ENCODE assay signal across 25 cellular contexts in genomic region chr2:33655626-33656025, GRCh38. TPM values are rescaled to one million over a fixed set of nuclear protein-coding genes. Genes with fewer than 3 reads are reported as not detected.
DNase-seq lines count a peak whose midpoint lies in the region; ATAC-seq, FAIRE-seq and TF ChIP-seq lines count a peak whose summit lies in the region.
"Had no signal": no experiment of that assay in that cellular context is flagged by ENCODE, and none has a peak within 500 bp of the region (broad histone marks: within the 10 kb centered on the region; RNA-seq: fewer than 3 reads in every experiment).

No MANE protein-coding gene starts in this region.

- no peak for ATAC-seq in GM21529 (IDR thresholded peaks at IDR 0.05; ENCODE audit: unreplicated experiment)

- H4K91ac ChIP-seq in mesenchymal stem cell (ENCODE audit: low read length): no peak overlapping the region

- no peak overlapping the region for H2AFZ ChIP-seq in mesenchymal stem cell (ENCODE audit: low read depth, low read length)

- H3K27me3 ChIP-seq in kidney epithelial cell (ENCODE audit: control insufficient read depth, insufficient read depth, low read length) (no peaks in the 10 kb centered on the region), mesenchymal stem cell (ENCODE audit: control insufficient read depth in 1 of 2, insufficient read depth in 1 of 2, low read length in 2 of 2) (no peaks in the 10 kb centered on the region)
- H3K27me3 ChIP-seq: BE2C; BLaER1 treated with 17β-estradiol and CSF1 and Interleukin-3, amounts not matched to agents 10 nM and 100 nM had no signal

- no peaks in the 10 kb centered on the region for H3K9me3 ChIP-seq in mesenchymal stem cell (ENCODE audit: control insufficient read depth, low read length)
- H3K9me3 ChIP-seq: BE2C, HAP-1 had no signal

- no peaks in the 10 kb centered on the region for H3K79me1 ChIP-seq in mesenchymal stem cell (replicated peaks; ENCODE audit: low read length, poor library complexity, severe bottlenecking)

- no peak overlapping the region for H4K8ac ChIP-seq in mesenchymal stem cell (ENCODE audit: low read length)

- in situ Hi-C loops in ACHN (cut with HindIII; ENCODE audit: low pct_ligation_motif_present, low pct_unique_long_range_greater_than_20kb, low sequenced_read_pairs): no loop called here

- peak overlapping the region; percentile 85 for H2AK5ac ChIP-seq in mesenchymal stem cell (ENCODE audit: low read length, severe bottlenecking)

- 38% methylated on average over 1 of the region's 1 CpG for WGBS in mesenchymal stem cell

- no peak overlapping the region for H3K4me3 ChIP-seq in kidney epithelial cell (ENCODE audit: low read depth, low read length)
- H3K4me3 ChIP-seq in mesenchymal stem cell (ENCODE audit: insufficient read depth in 1 of 2, low read depth in 1 of 2, low read length in 2 of 2): no peak overlapping the region
- H3K4me3 ChIP-seq: BLaER1 treated with 17β-estradiol and CSF1 and Interleukin-3, amounts not matched to agents 10 nM and 100 nM; HAP-1 had no signal

- no peaks in the 10 kb centered on the region for H3K36me3 ChIP-seq in kidney epithelial cell (ENCODE audit: control insufficient read depth, insufficient read depth, low read length)
- no peaks in the 10 kb centered on the region for H3K36me3 ChIP-seq in mesenchymal stem cell (ENCODE audit: control insufficient read depth in 1 of 2, insufficient read depth in 2 of 2, low read depth in 1 of 2, low read length in 2 of 2)
- H3K36me3 ChIP-seq: BE2C; BLaER1 treated with 17β-estradiol and CSF1 and Interleukin-3, amounts not matched to agents 10 nM and 100 nM; HAP-1 had no signal

- H2BK120ac ChIP-seq in mesenchymal stem cell (ENCODE audit: low read depth, low read length): no peak overlapping the region

- no peak for TF ChIP-seq CTCF in kidney epithelial cell (IDR thresholded peaks at IDR 0.05; ENCODE audit: insufficient read depth, low read length, poor library complexity, severe bottlenecking)

- H2BK15ac ChIP-seq in mesenchymal stem cell (ENCODE audit: low read depth, poor library complexity, severe bottlenecking): no peak overlapping the region

- no peak overlapping the region for H3K23ac ChIP-seq in mesenchymal stem cell (ENCODE audit: low read length in 2 of 2)

- H3K9ac ChIP-seq in mesenchymal stem cell (ENCODE audit: low read length): no peak overlapping the region
- H3K9ac ChIP-seq: BLaER1 treated with 17β-estradiol and CSF1 and Interleukin-3, amounts not matched to agents 10 nM and 100 nM had no signal

- FAIRE-seq in RCC 7860 (lab: Jason Lieb, UNC): peak; percentile 74
- FAIRE-seq: A204.1, GM12891, GM18507, H54 had no signal

- no peak overlapping the region for H3K4ac ChIP-seq in mesenchymal stem cell (ENCODE audit: low read depth in 1 of 2, low read length in 2 of 2)

- no peak overlapping the region for H3K4me2 ChIP-seq in mesenchymal stem cell (ENCODE audit: low read length, poor library complexity, severe bottlenecking)
- H3K4me2 ChIP-seq: BLaER1 treated with 17β-estradiol and CSF1 and Interleukin-3, amounts not matched to agents 10 nM and 100 nM had no signal

- no peak overlapping the region for H2BK5ac ChIP-seq in mesenchymal stem cell (ENCODE audit: low read depth, low read length, poor library complexity, severe bottlenecking)

- H3K27ac ChIP-seq in mesenchymal stem cell (ENCODE audit: low read length, poor library complexity, severe bottlenecking): peak overlapping the region; percentile 73
- H3K27ac ChIP-seq: 22Rv1; BLaER1 treated with 17β-estradiol and CSF1 and Interleukin-3, amounts not matched to agents 10 nM and 100 nM had no signal

- peak; percentile 42 for DNase-seq in ACHN
- DNase-seq in RCC 7860 (ENCODE audit: low spot score): peak; percentile 58
- peak; percentile 5 for DNase-seq in kidney epithelial cell (ENCODE audit: low read depth)
- DNase-seq in mesenchymal stem cell: no peak
- no peak for DNase-seq in activated effector memory CD4-positive, alpha-beta T cell treated with anti-CD3 and anti-CD28 coated beads, Interleukin-2, amount 50 U/mL, for 16 hours
- DNase-seq in NCI-H2029 treated with DMSO at 0.1 percent for 48 hours (lab: John Stamatoyannopoulos, UW): no peak
- no peak for DNase-seq in NCI-H1417 (lab: John Stamatoyannopoulos, UW)
- DNase-seq: AML-193; BE2C; CD4-positive, alpha-beta T cell; CD8-positive, alpha-beta memory T cell; DMS153; DMS79; EL; GDM1; GOT3; HFFc6 had no signal

- H3K4me1 ChIP-seq in mesenchymal stem cell (ENCODE audit: control insufficient read depth, insufficient read depth, low read depth, low read length): peaks cover 3% of the 10 kb centered on the region
- H3K4me1 ChIP-seq: BE2C, HAP-1 had no signal

- no peak overlapping the region for H2BK12ac ChIP-seq in mesenchymal stem cell (ENCODE audit: low read length in 2 of 2)

- no peak overlapping the region for H3K14ac ChIP-seq in mesenchymal stem cell (ENCODE audit: low read length in 2 of 2)

- H3K18ac ChIP-seq in mesenchymal stem cell (ENCODE audit: low read depth in 1 of 2, low read length in 2 of 2): no peak overlapping the region

RNA-seq across cellular contexts. Expression of gene FAM98A, which starts 56.5 kb away (rescaled TPM):
- total RNA-seq in kidney epithelial cell: 14.0 and 25.6 TPM in 2 replicates
- polyA plus RNA-seq in mesenchymal stem cell (2013, experiment 1 of 2): 93.5 TPM
- polyA plus RNA-seq in mesenchymal stem cell (2013, experiment 2 of 2): 94.2 TPM

Comparison
In these comparisons a context has a peak if more than half of its experiments do, and no peak if none do; other contexts are left out.
1. DNase-seq: peak in ACHN (single experiment), RCC 7860 (single experiment) and kidney epithelial cell (single experiment); none in mesenchymal stem cell (single experiment), activated effector memory CD4-positive, alpha-beta T cell treated with anti-CD3 and anti-CD28 coated beads, Interleukin-2, amount 50 U/mL, for 16 hours (single experiment), NCI-H2029 treated with DMSO at 0.1 percent for 48 hours (single experiment) and NCI-H1417 (0 of 3).